Comparison of ENCODE assay signal across 17 cellular contexts in genomic region chr1:163701783-163702182, GRCh38.
"Had no signal": no experiment of that assay in that cellular context is flagged by ENCODE, and none has a peak within 500 bp of the region (broad histone marks: within the 10 kb centered on the region; RNA-seq: fewer than 3 reads in every experiment).

No MANE protein-coding gene starts in this region.

- H3K9me3 ChIP-seq: mucosa of descending colon, sigmoid colon, tibial nerve, vagina had no signal

- H3K4me3 ChIP-seq: lung, mucosa of descending colon, sigmoid colon, tibial nerve, vagina had no signal

- H3K36me3 ChIP-seq: sigmoid colon, tibial nerve, vagina had no signal

- H3K27ac ChIP-seq: sigmoid colon, tibial nerve, vagina had no signal

- DNase-seq: activated CD4-positive, alpha-beta T cell treated with anti-CD3 and anti-CD28 coated beads for 4 hours; activated CD8-positive, alpha-beta memory T cell treated with anti-CD3 and anti-CD28 coated beads, Interleukin-2, amount 50 U/mL, for 4 hours; activated CD8-positive, alpha-beta T cell treated with anti-CD3 and anti-CD28 coated beads for 36 hours; activated naive CD8-positive, alpha-beta T cell treated with anti-CD3 and anti-CD28 coated beads, Interleukin-2, amount 10 ng/mL, durations not matched to agents 7 days and 5 days; activated T-cell treated with anti-CD3 and anti-CD28 coated beads, Interleukin-2, amount 50 U/mL, for 72 hours; anterior cingulate cortex; cerebellar nuclear complex; hypothalamus; mucosa of descending colon; naive thymus-derived CD8-positive, alpha-beta T cell; nucleus accumbens; sigmoid colon; stimulated activated CD4-positive, alpha-beta T cell treated with anti-CD3 and anti-CD28 coated beads, Interleukin-2, amount 100 ng/mL, for 24 hours; stimulated activated naive B cell treated with anti-CD40 and anti-IgM and Interleukin-4, amounts not matched to agents 10 μg/mL and 1 μg/mL and 100 μg/mL, for 72 hours had no signal

- H3K4me1 ChIP-seq: sigmoid colon, tibial nerve, vagina had no signal

- H3K27me3 ChIP-seq: sigmoid colon, tibial nerve, vagina had no signal

- ATAC-seq: activated CD8-positive, alpha-beta T cell treated with anti-CD3 and anti-CD28 coated beads for 36 hours; activated T-cell treated with anti-CD3 and anti-CD28 coated beads, Interleukin-2, amount 50 U/mL, for 72 hours; mucosa of descending colon; naive thymus-derived CD8-positive, alpha-beta T cell; stimulated activated naive B cell treated with anti-CD40 and anti-IgM and Interleukin-4, amounts not matched to agents 10 μg/mL and 1 μg/mL and 100 μg/mL, for 72 hours had no signal
